ENCODE assay signal across 31 cellular contexts in genomic region chr2:233758849-233759248, GRCh38. TPM values are rescaled to one million over a fixed set of nuclear protein-coding genes. Genes with fewer than 3 reads are reported as not detected.
"Had no signal": no experiment of that assay in that cellular context is flagged by ENCODE, and none has a peak within 500 bp of the region (broad histone marks: within the 10 kb centered on the region; RNA-seq: fewer than 3 reads in every experiment).

No MANE protein-coding gene starts in this region.

- H3K36me3 ChIP-seq: colonic mucosa, gastrocnemius medialis, heart right ventricle, left lung, lower lobe of right lung, prostate gland, spleen, tibial nerve, upper lobe of right lung had no signal

- H3K4me3 Mint-ChIP-seq: endodermal cell; memory B cell; nephron; stimulated activated memory B cell treated with anti-CD40 and anti-IgM and Interleukin-4, amounts not matched to agents 10 μg/mL and 1 μg/mL and 100 μg/mL, for 72 hours; stimulated activated naive CD8-positive, alpha-beta T cell treated with anti-CD3 and anti-CD28 coated beads, Interleukin-15, Interleukin-2, amounts not matched to agents 100 ng/mL and 50 ng/mL, for 24 hours had no signal

- H3K36me3 Mint-ChIP-seq: memory B cell; stimulated activated memory B cell treated with anti-CD40 and anti-IgM and Interleukin-4, amounts not matched to agents 10 μg/mL and 1 μg/mL and 100 μg/mL, for 72 hours had no signal

- H3K79me2 ChIP-seq: parathyroid adenoma had no signal

- H3K4me1 ChIP-seq: colonic mucosa, gastrocnemius medialis, heart right ventricle, left lung, lower lobe of right lung, parathyroid adenoma, prostate gland, spleen, tibial nerve, upper lobe of right lung had no signal

- H3K9me3 ChIP-seq: colonic mucosa, gastrocnemius medialis, heart right ventricle, left lung, lower lobe of right lung, prostate gland, spleen, tibial nerve, upper lobe of right lung had no signal

- ATAC-seq: gastrocnemius medialis; heart right ventricle; left lung; lower lobe of right lung; sciatic nerve; stimulated activated memory B cell treated with anti-CD40 and anti-IgM and Interleukin-4, amounts not matched to agents 10 μg/mL and 1 μg/mL and 100 μg/mL, for 72 hours; upper lobe of right lung had no signal

- H3K27ac Mint-ChIP-seq: endodermal cell; memory B cell; nephron; stimulated activated memory B cell treated with anti-CD40 and anti-IgM and Interleukin-4, amounts not matched to agents 10 μg/mL and 1 μg/mL and 100 μg/mL, for 72 hours; stimulated activated naive CD8-positive, alpha-beta T cell treated with anti-CD3 and anti-CD28 coated beads, Interleukin-15, Interleukin-2, amounts not matched to agents 100 ng/mL and 50 ng/mL, for 24 hours had no signal

- H2AFZ ChIP-seq: parathyroid adenoma had no signal

- H3K27me3 ChIP-seq: colonic mucosa, gastrocnemius medialis, left lung, tibial nerve, upper lobe of right lung had no signal

- H3K9ac ChIP-seq: parathyroid adenoma had no signal

- FAIRE-seq: endothelial cell of umbilical vein, keratinocyte had no signal

- H3K9me3 Mint-ChIP-seq: endodermal cell; memory B cell; nephron; stimulated activated memory B cell treated with anti-CD40 and anti-IgM and Interleukin-4, amounts not matched to agents 10 μg/mL and 1 μg/mL and 100 μg/mL, for 72 hours; stimulated activated naive CD8-positive, alpha-beta T cell treated with anti-CD3 and anti-CD28 coated beads, Interleukin-15, Interleukin-2, amounts not matched to agents 100 ng/mL and 50 ng/mL, for 24 hours had no signal

- H3K27ac ChIP-seq: colonic mucosa, gastrocnemius medialis, heart right ventricle, left lung, lower lobe of right lung, parathyroid adenoma, prostate gland, spleen, tibial nerve, upper lobe of right lung had no signal

- H3K4me3 ChIP-seq: colonic mucosa, gastrocnemius medialis, heart right ventricle, left lung, lower lobe of right lung, prostate gland, spleen, tibial nerve, upper lobe of right lung had no signal

- DNase-seq: cerebellar nuclear complex; colonic mucosa; dermis blood vessel endothelial cell; effector CD4-positive, alpha-beta T cell; endodermal cell; erythroblast; gastrocnemius medialis; heart right ventricle; left lung; lower lobe of right lung; midbrain; occipital lobe; retina; spleen; stimulated activated CD4-positive, alpha-beta T cell treated with anti-CD3 and anti-CD28 coated beads, Interleukin-15, amount 100 ng/mL, for 24 hours; stimulated activated CD4-positive, alpha-beta T cell treated with anti-CD3 and anti-CD28 coated beads, Interleukin-1b, Interleukin-23, amount 100 ng/mL, for 48 hours; stimulated activated CD4-positive, alpha-beta T cell treated with anti-CD3 and anti-CD28 coated beads, Interleukin-4, amount 100 ng/mL, for 24 hours; upper lobe of right lung had no signal

- H3K4me1 Mint-ChIP-seq: endodermal cell; memory B cell; nephron; stimulated activated memory B cell treated with anti-CD40 and anti-IgM and Interleukin-4, amounts not matched to agents 10 μg/mL and 1 μg/mL and 100 μg/mL, for 72 hours had no signal

RNA-seq across cellular contexts. Expression of gene UGT1A1, which starts 1.2 kb away (rescaled TPM):
- total RNA-seq: dermis blood vessel endothelial cell, endodermal cell, endothelial cell of umbilical vein, fibroblast of villous mesenchyme, heart right ventricle, occipital lobe, sciatic nerve, skeletal muscle tissue, spleen, temporal lobe, tibial nerve, upper lobe of right lung had no signal
- polyA plus RNA-seq: endothelial cell of umbilical vein, heart right ventricle, spleen had no signal

RNA-seq across cellular contexts. Expression of gene MROH2A, which starts 19.3 kb away (rescaled TPM):
- total RNA-seq: colonic mucosa, dermis blood vessel endothelial cell, endodermal cell, endothelial cell of umbilical vein, fibroblast of villous mesenchyme, gastrocnemius medialis, heart right ventricle, lower lobe of right lung, occipital lobe, sciatic nerve, skeletal muscle tissue, temporal lobe, tibial nerve, upper lobe of right lung had no signal
- polyA plus RNA-seq: endothelial cell of umbilical vein, heart right ventricle had no signal

RNA-seq across cellular contexts. Expression of gene UGT1A3, which starts 30.0 kb away (rescaled TPM):
- total RNA-seq: dermis blood vessel endothelial cell, endodermal cell, endothelial cell of umbilical vein, fibroblast of villous mesenchyme, heart right ventricle, left lung, lower lobe of right lung, occipital lobe, sciatic nerve, skeletal muscle tissue, spleen, temporal lobe, tibial nerve, upper lobe of right lung had no signal
- polyA plus RNA-seq: endothelial cell of umbilical vein, heart right ventricle, spleen had no signal

RNA-seq across cellular contexts. Expression of gene UGT1A4, which starts 40.3 kb away (rescaled TPM):
- total RNA-seq: dermis blood vessel endothelial cell, endodermal cell, endothelial cell of umbilical vein, fibroblast of villous mesenchyme, heart right ventricle, left lung, lower lobe of right lung, occipital lobe, prostate gland, sciatic nerve, skeletal muscle tissue, spleen, temporal lobe, tibial nerve, upper lobe of right lung had no signal
- polyA plus RNA-seq: endothelial cell of umbilical vein, heart right ventricle, spleen had no signal

RNA-seq across cellular contexts. Expression of gene UGT1A5, which starts 46.1 kb away (rescaled TPM):
- total RNA-seq: dermis blood vessel endothelial cell, endodermal cell, endothelial cell of umbilical vein, fibroblast of villous mesenchyme, gastrocnemius medialis, heart right ventricle, occipital lobe, sciatic nerve, skeletal muscle tissue, spleen, temporal lobe, tibial nerve, upper lobe of right lung had no signal
- polyA plus RNA-seq: endothelial cell of umbilical vein, heart right ventricle, spleen had no signal
